ENCODE assay signal across 8 cellular contexts in the genomic region with DNA sequence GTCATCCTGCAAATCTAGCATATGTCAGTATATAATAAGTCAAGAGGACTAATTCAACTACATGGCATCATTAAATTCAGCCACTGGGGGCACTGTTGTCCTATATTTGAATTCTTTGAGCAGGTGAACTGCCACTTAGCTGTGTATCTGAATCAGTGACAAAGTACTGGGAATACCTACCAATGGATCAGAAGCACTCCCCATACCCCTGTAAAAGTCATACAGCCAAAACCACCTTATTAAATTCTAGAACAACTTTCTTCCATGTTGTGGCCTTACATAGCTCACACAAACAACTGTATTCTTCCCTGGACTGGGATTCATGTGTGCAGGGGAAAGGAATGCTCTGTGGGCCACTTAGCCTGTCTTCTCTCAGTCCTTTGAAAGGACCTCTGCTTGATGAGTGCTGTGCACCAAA. TPM values are rescaled to one million over a fixed set of nuclear protein-coding genes. Genes with fewer than 3 reads are reported as not detected.
DNase-seq lines count a peak whose midpoint lies in the region; ATAC-seq lines count a peak whose summit lies in the region.

No MANE protein-coding gene starts in this region.

- intact Hi-C loops in activated CD4-positive, alpha-beta memory T cell treated with anti-CD3 and anti-CD28 coated beads for 36 hours (cut with micrococcal nuclease), result loop anchor here (1.0 to 2.0 kb wide), 2 partner anchors 36 to 137 kb away; partner anchors contain the start of gene AK3

- peak; percentile 83 for ATAC-seq in GM18502 (IDR thresholded peaks at IDR 0.05; ENCODE audit: poor library complexity, unreplicated experiment)
- ATAC-seq in HG03159 (IDR thresholded peaks at IDR 0.05; ENCODE audit: unreplicated experiment), result peak; percentile 81

- H3K4me1 Mint-ChIP-seq in activated CD4-positive, alpha-beta memory T cell treated with anti-CD3 and anti-CD28 coated beads for 36 hours (ENCODE audit: low read depth), result peaks cover 24% of the 10 kb centered on the region

- no peak overlapping the region for H3K27ac Mint-ChIP-seq in activated CD4-positive, alpha-beta memory T cell treated with anti-CD3 and anti-CD28 coated beads for 36 hours

- H3K27ac ChIP-seq in mesendoderm (ENCODE audit: low read depth, low read length), result no peak overlapping the region

- H3K36me3 Mint-ChIP-seq in activated CD4-positive, alpha-beta memory T cell treated with anti-CD3 and anti-CD28 coated beads for 36 hours, result peaks cover 2% of the 10 kb centered on the region

- H2AK5ac ChIP-seq in mesendoderm (ENCODE audit: low read length), result no peak overlapping the region

- no peak overlapping the region for H2BK15ac ChIP-seq in mesendoderm (replicated peaks; ENCODE audit: low read depth)

- no peak overlapping the region for H4K8ac ChIP-seq in mesendoderm (ENCODE audit: low read depth, low read length)

- H3K4ac ChIP-seq in mesendoderm (ENCODE audit: low read depth, low read length), result no peak overlapping the region

- H2BK120ac ChIP-seq in mesendoderm (ENCODE audit: low read depth, low read length), result no peak overlapping the region

- no peak overlapping the region for H3K23ac ChIP-seq in mesendoderm (ENCODE audit: low read length)

- POLR2A ChIA-PET in activated CD4-positive, alpha-beta memory T cell treated with anti-CD3 and anti-CD28 coated beads for 36 hours (lab: Charles Lee), result interaction anchor here (1.4 kb wide), 1 partner anchor 136 kb away, joined by 4 read pairs; the partner anchor contains the start of gene AK3

- no peak overlapping the region for H3K4me3 Mint-ChIP-seq in activated CD4-positive, alpha-beta memory T cell treated with anti-CD3 and anti-CD28 coated beads for 36 hours

- H3K9ac ChIP-seq in mesendoderm (ENCODE audit: low read length), result no peak overlapping the region

- no peak overlapping the region for H4K5ac ChIP-seq in mesendoderm (ENCODE audit: low read length)

- H3K4me2 ChIP-seq in mesendoderm (ENCODE audit: low read length), result no peak overlapping the region

- CTCF ChIA-PET in activated CD4-positive, alpha-beta memory T cell treated with anti-CD3 and anti-CD28 coated beads for 36 hours (lab: Charles Lee), result interaction anchor here (0.6 to 3.4 kb wide), 30 partner anchors 9 to 382 kb away, joined by 3 to 24 read pairs (median 3); partner anchors contain the start of genes AK3, CDC37L1 and PLPP6

- no peak overlapping the region for H2BK5ac ChIP-seq in mesendoderm (ENCODE audit: low read length)

- DNase-seq in A172 (ENCODE audit: low spot score), result peak; percentile 66
- DNase-seq in NCI-H446 treated with DMSO at 0.1 percent for 48 hours (lab: John Stamatoyannopoulos, UW), result peak; percentile 46
- peak; percentile 64 for DNase-seq in activated CD4-positive, alpha-beta memory T cell treated with anti-CD3 and anti-CD28 coated beads for 36 hours
- peak; percentile 34 for DNase-seq in effector CD8-positive, alpha-beta T cell (lab: John Stamatoyannopoulos, UW)
- DNase-seq in mesendoderm, result peak; percentile 81
- peak; percentile 17 to 43 for DNase-seq in stimulated activated CD8-positive, alpha-beta memory T cell treated with anti-CD3 and anti-CD28 coated beads, Interleukin-7, amount 100 ng/mL, for 4 hours (ENCODE audit: low read depth in 2 of 2)

- H3K27me3 Mint-ChIP-seq in activated CD4-positive, alpha-beta memory T cell treated with anti-CD3 and anti-CD28 coated beads for 36 hours, result no peaks in the 10 kb centered on the region

- no peak overlapping the region for H3K4me3 ChIP-seq in mesendoderm (ENCODE audit: low read length)

- no peak overlapping the region for H3K56ac ChIP-seq in mesendoderm (ENCODE audit: low read length)

- no peaks in the 10 kb centered on the region for H3K36me3 ChIP-seq in mesendoderm (ENCODE audit: control insufficient read depth, insufficient read depth, low read length)

- no peaks in the 10 kb centered on the region for H3K4me1 ChIP-seq in mesendoderm (ENCODE audit: control insufficient read depth, low read depth, low read length)

- no peak overlapping the region for H3K18ac ChIP-seq in mesendoderm (ENCODE audit: low read length)

- H3K9me3 Mint-ChIP-seq in activated CD4-positive, alpha-beta memory T cell treated with anti-CD3 and anti-CD28 coated beads for 36 hours, result peaks cover 2% of the 10 kb centered on the region

- no peaks in the 10 kb centered on the region for H3K27me3 ChIP-seq in mesendoderm (ENCODE audit: insufficient read depth, low read length, poor library complexity)

- H3K79me1 ChIP-seq in mesendoderm (ENCODE audit: low read length), result no peaks in the 10 kb centered on the region

- no peaks in the 10 kb centered on the region for H3K79me2 ChIP-seq in mesendoderm (ENCODE audit: control insufficient read depth, insufficient read depth, low read length)

RNA-seq across cellular contexts. Expression of gene PLPP6, which starts 57.4 kb away (rescaled TPM):
- 7.0 and 8.2 TPM in 2 replicates for total RNA-seq in A172 (2014; rRNA removed; shearing (Covaris generic))
- total RNA-seq in activated CD4-positive, alpha-beta memory T cell treated with anti-CD3 and anti-CD28 coated beads for 36 hours, result 1 to 10 TPM; 4.4 to 4.6 TPM
- 6.6 TPM for polyA plus RNA-seq in mesendoderm (2013, experiment 1 of 2)
- 6.4 TPM for polyA plus RNA-seq in mesendoderm (2013, experiment 2 of 2)

Comparison
In these comparisons a context has a peak if more than half of its experiments do, and no peak if none do; other contexts are left out.
1. DNase-seq: peak in every context shown above with its lines; median percentile 81 in mesendoderm; 66 in A172; 64 in activated CD4-positive, alpha-beta memory T cell treated with anti-CD3 and anti-CD28 coated beads for 36 hours; 46 in NCI-H446 treated with DMSO at 0.1 percent for 48 hours; 34 in effector CD8-positive, alpha-beta T cell; 30 in stimulated activated CD8-positive, alpha-beta memory T cell treated with anti-CD3 and anti-CD28 coated beads, Interleukin-7, amount 100 ng/mL, for 4 hours.